20 cellular contexts compared by ENCODE assay signal in genomic region chr5:88405783-88406182, GRCh38.
"Had no signal": no experiment of that assay in that cellular context is flagged by ENCODE, and none has a peak within 500 bp of the region (broad histone marks: within the 10 kb centered on the region; RNA-seq: fewer than 3 reads in every experiment).

No MANE protein-coding gene starts in this region.

- H3K27me3 ChIP-seq: breast epithelium had no signal

- H3K27ac ChIP-seq: breast epithelium had no signal

- DNase-seq: activated B cell treated with CpG ODN at 0.5 μM for 24 hours; activated CD4-positive, alpha-beta T cell treated with anti-CD3 and anti-CD28 coated beads for 1 hour; activated CD4-positive, alpha-beta T cell treated with anti-CD3 and anti-CD28 coated beads, Interleukin-2, amount 10 ng/mL, durations not matched to agents 24 days and 14 days; activated CD4-positive, alpha-beta T cell treated with anti-CD3 and anti-CD28 coated beads, Interleukin-2, amount 50 U/mL, for 48 hours; activated gamma-delta T cell; activated naive CD4-positive, alpha-beta T cell treated with anti-CD3 and anti-CD28 coated beads for 36 hours; activated T-cell treated with anti-CD3 and anti-CD28 coated beads, Interleukin-2, amount 50 U/mL, for 4 hours; amygdala; caudate nucleus; KG1; NCI-H1105; NCI-H1436; NCI-H1694 treated with DMSO at 0.1 percent for 48 hours; NCI-H2029 treated with DMSO at 0.1 percent for 48 hours; NCI-H345; NCI-H510A; NCI-H526 treated with DMSO at 0.1 percent for 48 hours; NK-92 treated with Interleukin-12 subunit alpha and Interleukin-12 subunit beta, amount 100 ng/mL, for 24 hours; SHP77 treated with DMSO at 0.1 percent for 48 hours had no signal

- H3K4me1 ChIP-seq: breast epithelium had no signal

- H3K36me3 ChIP-seq: breast epithelium had no signal

- H3K9me3 ChIP-seq: breast epithelium had no signal

- H3K4me3 ChIP-seq: breast epithelium had no signal
